ENCODE assay signal across 1 cellular context in genomic region chr20:41006126-41006935, GRCh38.
TF ChIP-seq lines count a peak whose summit lies in the region.

No MANE protein-coding gene starts in this region.

TF ChIP-seq in HCT116, 20 proteins besides CTCF, POLR2A, EP300 and RAD21:
- TF ChIP-seq ZFX (IDR thresholded peaks at IDR 0.05) (no peak), EZH2 (IDR thresholded peaks at IDR 0.05) (no peak), ZBTB33 (IDR thresholded peaks at IDR 0.05; ENCODE audit: extremely low read depth, insufficient replicate concordance, low read length) (no peak), REST (IDR thresholded peaks at IDR 0.05; ENCODE audit: low read depth) (no peak), MAX (IDR thresholded peaks at IDR 0.05) (no peak), ATF3 (IDR thresholded peaks at IDR 0.05) (no peak), CEBPB (IDR thresholded peaks at IDR 0.05; ENCODE audit: low read depth) (no peak)
